ENCODE assay signal across 19 cellular contexts in genomic region chr5:172156541-172156994, GRCh38. TPM values are rescaled to one million over a fixed set of nuclear protein-coding genes. Genes with fewer than 3 reads are reported as not detected.
DNase-seq lines count a peak whose midpoint lies in the region; ATAC-seq and TF ChIP-seq lines count a peak whose summit lies in the region.
"Had no signal": no experiment of that assay in that cellular context is flagged by ENCODE, and none has a peak within 500 bp of the region (broad histone marks: within the 10 kb centered on the region; RNA-seq: fewer than 3 reads in every experiment).

No MANE protein-coding gene starts in this region.

- CTCF ChIA-PET in activated CD8-positive, alpha-beta T cell treated with anti-CD3 and anti-CD28 coated beads for 36 hours (lab: Charles Lee), result no interaction called here
- CTCF ChIA-PET in activated CD8-positive, alpha-beta T cell treated with anti-CD3 and anti-CD28 coated beads, Interleukin-2, amount 10 ng/mL, durations not matched to agents 7 days and 5 days (lab: Charles Lee), result interaction anchor here (1.4 to 1.5 kb wide), 2 partner anchors 32 to 245 kb away, joined by 5 to 8 read pairs; partner anchors contain the start of gene STK10

- WGBS in right cardiac atrium, result 62% methylated on average over 13 of the region's 13 CpGs

- H3K4me3 Mint-ChIP-seq in activated CD8-positive, alpha-beta T cell treated with anti-CD3 and anti-CD28 coated beads for 36 hours, result no peak overlapping the region
- H3K4me3 Mint-ChIP-seq in activated CD8-positive, alpha-beta T cell treated with anti-CD3 and anti-CD28 coated beads, Interleukin-2, amount 10 ng/mL, durations not matched to agents 7 days and 5 days, result no peak overlapping the region
- H3K4me3 Mint-ChIP-seq in activated T-helper 2 cell treated with anti-CD3 and anti-CD28 coated beads, Interferon-gamma antibody, Interleukin-2, Interleukin-4, amounts not matched to agents 10 μg/mL and 5 μg/mL and 100 μg/mL, durations not matched to agents 14 hours and 24 hours and 36 hours (ENCODE audit: low read depth), result no peak overlapping the region
- no peak overlapping the region for H3K4me3 Mint-ChIP-seq in stimulated activated memory B cell treated with anti-CD40 and anti-IgM and Interleukin-4, amounts not matched to agents 10 μg/mL and 1 μg/mL and 100 μg/mL, for 72 hours
- H3K4me3 Mint-ChIP-seq: dendritic cell treated with granulocyte-macrophage colony-stimulating factor and Interleukin-4, amounts not matched to agents 40 ng/mL and 50 ng/mL, for 4 days; type B pancreatic cell had no signal

- ATAC-seq in activated CD8-positive, alpha-beta T cell treated with anti-CD3 and anti-CD28 coated beads for 36 hours, result no peak
- ATAC-seq in activated CD8-positive, alpha-beta T cell treated with anti-CD3 and anti-CD28 coated beads, Interleukin-2, amount 10 ng/mL, durations not matched to agents 7 days and 5 days, result no peak
- ATAC-seq in right cardiac atrium, result peak; percentile 72 to 90
- ATAC-seq in stimulated activated memory B cell treated with anti-CD40 and anti-IgM and Interleukin-4, amounts not matched to agents 10 μg/mL and 1 μg/mL and 100 μg/mL, for 72 hours, result no peak
- ATAC-seq in HG02642 (IDR thresholded peaks at IDR 0.05; ENCODE audit: poor library complexity, unreplicated experiment), result no peak
- ATAC-seq in GM19328 (IDR thresholded peaks at IDR 0.05; ENCODE audit: unreplicated experiment), result no peak

- H3K36me3 Mint-ChIP-seq in activated CD8-positive, alpha-beta T cell treated with anti-CD3 and anti-CD28 coated beads for 36 hours (ENCODE audit: low read depth), result peaks cover 66% of the 10 kb centered on the region
- peaks cover 76% of the 10 kb centered on the region for H3K36me3 Mint-ChIP-seq in activated CD8-positive, alpha-beta T cell treated with anti-CD3 and anti-CD28 coated beads, Interleukin-2, amount 10 ng/mL, durations not matched to agents 7 days and 5 days (ENCODE audit: low read depth)
- H3K36me3 Mint-ChIP-seq in activated T-helper 2 cell treated with anti-CD3 and anti-CD28 coated beads, Interferon-gamma antibody, Interleukin-2, Interleukin-4, amounts not matched to agents 10 μg/mL and 5 μg/mL and 100 μg/mL, durations not matched to agents 14 hours and 24 hours and 36 hours (ENCODE audit: low read depth), result peaks cover 73% of the 10 kb centered on the region
- H3K36me3 Mint-ChIP-seq in stimulated activated memory B cell treated with anti-CD40 and anti-IgM and Interleukin-4, amounts not matched to agents 10 μg/mL and 1 μg/mL and 100 μg/mL, for 72 hours, result peaks cover 65% of the 10 kb centered on the region

- no peaks in the 10 kb centered on the region for H3K27me3 ChIP-seq in right cardiac atrium (ENCODE audit: control insufficient read depth, insufficient read depth)

- no peak overlapping the region for H3K4me3 ChIP-seq in right cardiac atrium (ENCODE audit: low read length)
- H3K4me3 ChIP-seq: skin epidermis had no signal

- H3K9me3 ChIP-seq in right cardiac atrium (ENCODE audit: control insufficient read depth, low read length), result no peaks in the 10 kb centered on the region

- no peak for TF ChIP-seq CTCF in activated CD8-positive, alpha-beta T cell treated with anti-CD3 and anti-CD28 coated beads for 36 hours (IDR thresholded peaks at IDR 0.05)

- no peaks in the 10 kb centered on the region for H3K9me3 Mint-ChIP-seq in activated CD8-positive, alpha-beta T cell treated with anti-CD3 and anti-CD28 coated beads for 36 hours
- H3K9me3 Mint-ChIP-seq in activated CD8-positive, alpha-beta T cell treated with anti-CD3 and anti-CD28 coated beads, Interleukin-2, amount 10 ng/mL, durations not matched to agents 7 days and 5 days (ENCODE audit: insufficient read depth), result no peaks in the 10 kb centered on the region
- H3K9me3 Mint-ChIP-seq in activated T-helper 2 cell treated with anti-CD3 and anti-CD28 coated beads, Interferon-gamma antibody, Interleukin-2, Interleukin-4, amounts not matched to agents 10 μg/mL and 5 μg/mL and 100 μg/mL, durations not matched to agents 14 hours and 24 hours and 36 hours, result no peaks in the 10 kb centered on the region
- no peaks in the 10 kb centered on the region for H3K9me3 Mint-ChIP-seq in stimulated activated memory B cell treated with anti-CD40 and anti-IgM and Interleukin-4, amounts not matched to agents 10 μg/mL and 1 μg/mL and 100 μg/mL, for 72 hours
- H3K9me3 Mint-ChIP-seq: dendritic cell treated with granulocyte-macrophage colony-stimulating factor and Interleukin-4, amounts not matched to agents 40 ng/mL and 50 ng/mL, for 4 days; type B pancreatic cell had no signal

- DNase-seq in activated CD8-positive, alpha-beta T cell treated with anti-CD3 and anti-CD28 coated beads for 36 hours, result no peak
- DNase-seq in activated CD8-positive, alpha-beta T cell treated with anti-CD3 and anti-CD28 coated beads, Interleukin-2, amount 10 ng/mL, durations not matched to agents 7 days and 5 days, result no peak
- DNase-seq in activated T-helper 2 cell treated with anti-CD3 and anti-CD28 coated beads, Interferon-gamma antibody, Interleukin-2, Interleukin-4, amounts not matched to agents 10 μg/mL and 5 μg/mL and 100 μg/mL, durations not matched to agents 14 hours and 24 hours and 36 hours (ENCODE audit: low spot score), result no peak
- peak; percentile 77 to 88 (median 84) for DNase-seq in right cardiac atrium
- no peak for DNase-seq in stimulated activated CD4-positive, alpha-beta T cell treated with anti-CD3 and anti-CD28 coated beads, Interleukin-2, amount 100 ng/mL, for 24 hours
- DNase-seq: activated CD4-positive, alpha-beta T cell treated with anti-CD3 and anti-CD28 coated beads for 4 hours; amniotic stem cell; foreskin melanocyte; GOT3; islet precursor cell; NCI-H2171 treated with DMSO at 0.1 percent for 48 hours had no signal

- POLR2A ChIA-PET in activated CD8-positive, alpha-beta T cell treated with anti-CD3 and anti-CD28 coated beads for 36 hours (lab: Charles Lee), result interaction anchor here (0.7 to 1.4 kb wide), 3 partner anchors 9 to 19 kb away, joined by 3 to 5 read pairs (median 3); no protein-coding TSS in a partner anchor
- POLR2A ChIA-PET in activated CD8-positive, alpha-beta T cell treated with anti-CD3 and anti-CD28 coated beads, Interleukin-2, amount 10 ng/mL, durations not matched to agents 7 days and 5 days (lab: Charles Lee), result interaction anchor here (1.0 to 3.4 kb wide), 4 partner anchors 10 to 23 kb away, joined by 3 to 21 read pairs (median 4); no protein-coding TSS in a partner anchor

- no peaks in the 10 kb centered on the region for H3K4me1 ChIP-seq in right cardiac atrium (ENCODE audit: control insufficient read depth, insufficient read depth, low read length)

- H3K27me3 Mint-ChIP-seq in activated CD8-positive, alpha-beta T cell treated with anti-CD3 and anti-CD28 coated beads for 36 hours, result no peaks in the 10 kb centered on the region
- no peaks in the 10 kb centered on the region for H3K27me3 Mint-ChIP-seq in activated CD8-positive, alpha-beta T cell treated with anti-CD3 and anti-CD28 coated beads, Interleukin-2, amount 10 ng/mL, durations not matched to agents 7 days and 5 days (ENCODE audit: low read depth)
- no peaks in the 10 kb centered on the region for H3K27me3 Mint-ChIP-seq in activated T-helper 2 cell treated with anti-CD3 and anti-CD28 coated beads, Interferon-gamma antibody, Interleukin-2, Interleukin-4, amounts not matched to agents 10 μg/mL and 5 μg/mL and 100 μg/mL, durations not matched to agents 14 hours and 24 hours and 36 hours (ENCODE audit: low read depth)
- H3K27me3 Mint-ChIP-seq in stimulated activated memory B cell treated with anti-CD40 and anti-IgM and Interleukin-4, amounts not matched to agents 10 μg/mL and 1 μg/mL and 100 μg/mL, for 72 hours, result no peaks in the 10 kb centered on the region
- H3K27me3 Mint-ChIP-seq: dendritic cell treated with granulocyte-macrophage colony-stimulating factor and Interleukin-4, amounts not matched to agents 40 ng/mL and 50 ng/mL, for 4 days; type B pancreatic cell had no signal

- intact Hi-C loops in activated CD8-positive, alpha-beta T cell treated with anti-CD3 and anti-CD28 coated beads for 36 hours (cut with micrococcal nuclease), result no loop called here
- intact Hi-C loops in activated T-helper 2 cell treated with anti-CD3 and anti-CD28 coated beads, Interferon-gamma antibody, Interleukin-2, Interleukin-4, amounts not matched to agents 10 μg/mL and 5 μg/mL and 100 μg/mL, durations not matched to agents 14 hours and 24 hours and 36 hours (cut with micrococcal nuclease), result no loop called here
- intact Hi-C loops in right cardiac atrium (cut with DNase I), result no loop called here

- peak overlapping the region; percentile 21 for H3K27ac Mint-ChIP-seq in activated CD8-positive, alpha-beta T cell treated with anti-CD3 and anti-CD28 coated beads for 36 hours
- no peak overlapping the region for H3K27ac Mint-ChIP-seq in activated CD8-positive, alpha-beta T cell treated with anti-CD3 and anti-CD28 coated beads, Interleukin-2, amount 10 ng/mL, durations not matched to agents 7 days and 5 days
- H3K27ac Mint-ChIP-seq in activated T-helper 2 cell treated with anti-CD3 and anti-CD28 coated beads, Interferon-gamma antibody, Interleukin-2, Interleukin-4, amounts not matched to agents 10 μg/mL and 5 μg/mL and 100 μg/mL, durations not matched to agents 14 hours and 24 hours and 36 hours, result peak overlapping the region; percentile 39
- H3K27ac Mint-ChIP-seq in stimulated activated memory B cell treated with anti-CD40 and anti-IgM and Interleukin-4, amounts not matched to agents 10 μg/mL and 1 μg/mL and 100 μg/mL, for 72 hours, result peak overlapping the region; percentile 65
- H3K27ac Mint-ChIP-seq: dendritic cell treated with granulocyte-macrophage colony-stimulating factor and Interleukin-4, amounts not matched to agents 40 ng/mL and 50 ng/mL, for 4 days; type B pancreatic cell had no signal

- peaks cover 68% of the 10 kb centered on the region for H3K4me1 Mint-ChIP-seq in activated CD8-positive, alpha-beta T cell treated with anti-CD3 and anti-CD28 coated beads for 36 hours (ENCODE audit: low read depth)
- peaks cover 63% of the 10 kb centered on the region for H3K4me1 Mint-ChIP-seq in activated CD8-positive, alpha-beta T cell treated with anti-CD3 and anti-CD28 coated beads, Interleukin-2, amount 10 ng/mL, durations not matched to agents 7 days and 5 days (ENCODE audit: low read depth)
- peaks cover 43% of the 10 kb centered on the region for H3K4me1 Mint-ChIP-seq in activated T-helper 2 cell treated with anti-CD3 and anti-CD28 coated beads, Interferon-gamma antibody, Interleukin-2, Interleukin-4, amounts not matched to agents 10 μg/mL and 5 μg/mL and 100 μg/mL, durations not matched to agents 14 hours and 24 hours and 36 hours (ENCODE audit: low read depth)
- peaks cover 85% of the 10 kb centered on the region for H3K4me1 Mint-ChIP-seq in stimulated activated memory B cell treated with anti-CD40 and anti-IgM and Interleukin-4, amounts not matched to agents 10 μg/mL and 1 μg/mL and 100 μg/mL, for 72 hours

- no peak overlapping the region for H3K27ac ChIP-seq in right cardiac atrium (ENCODE audit: low read length)

RNA-seq across cellular contexts. Expression of gene STK10, which starts 31.5 kb away (rescaled TPM):
- total RNA-seq in activated CD8-positive, alpha-beta T cell treated with anti-CD3 and anti-CD28 coated beads for 36 hours, result 100 to 1,000 TPM; 142 to 143 TPM
- total RNA-seq in activated CD8-positive, alpha-beta T cell treated with anti-CD3 and anti-CD28 coated beads, Interleukin-2, amount 10 ng/mL, durations not matched to agents 7 days and 5 days, result 100 to 1,000 TPM; 294 to 299 TPM
- 102 and 105 TPM in 2 replicates for total RNA-seq in activated T-helper 2 cell treated with anti-CD3 and anti-CD28 coated beads, Interferon-gamma antibody, Interleukin-2, Interleukin-4, amounts not matched to agents 10 μg/mL and 5 μg/mL and 100 μg/mL, durations not matched to agents 14 hours and 24 hours and 36 hours
- 10 to 100 TPM; 10.1 to 15.7 (median 11.3) TPM for total RNA-seq in right cardiac atrium
- polyA plus RNA-seq in right cardiac atrium, result 6.1 TPM

RNA-seq across cellular contexts. Expression of gene EFCAB9, which starts 37.4 kb away (rescaled TPM):
- total RNA-seq in activated CD8-positive, alpha-beta T cell treated with anti-CD3 and anti-CD28 coated beads for 36 hours, result not detected
- not detected for total RNA-seq in activated CD8-positive, alpha-beta T cell treated with anti-CD3 and anti-CD28 coated beads, Interleukin-2, amount 10 ng/mL, durations not matched to agents 7 days and 5 days
- not detected in 2 replicates for total RNA-seq in activated T-helper 2 cell treated with anti-CD3 and anti-CD28 coated beads, Interferon-gamma antibody, Interleukin-2, Interleukin-4, amounts not matched to agents 10 μg/mL and 5 μg/mL and 100 μg/mL, durations not matched to agents 14 hours and 24 hours and 36 hours
- not detected for total RNA-seq in right cardiac atrium
- not detected for polyA plus RNA-seq in right cardiac atrium
- total RNA-seq: Daoy, M059J had no signal

Comparison
In these comparisons a context has a peak if more than half of its experiments do, and no peak if none do; other contexts are left out.
1. ATAC-seq: peak in right cardiac atrium (2 of 2); none in activated CD8-positive, alpha-beta T cell treated with anti-CD3 and anti-CD28 coated beads for 36 hours (single experiment), activated CD8-positive, alpha-beta T cell treated with anti-CD3 and anti-CD28 coated beads, Interleukin-2, amount 10 ng/mL, durations not matched to agents 7 days and 5 days (single experiment), stimulated activated memory B cell treated with anti-CD40 and anti-IgM and Interleukin-4, amounts not matched to agents 10 μg/mL and 1 μg/mL and 100 μg/mL, for 72 hours (single experiment), HG02642 (single experiment) and GM19328 (single experiment).
2. DNase-seq: peak in right cardiac atrium (3 of 3); none in activated CD8-positive, alpha-beta T cell treated with anti-CD3 and anti-CD28 coated beads for 36 hours (single experiment), activated CD8-positive, alpha-beta T cell treated with anti-CD3 and anti-CD28 coated beads, Interleukin-2, amount 10 ng/mL, durations not matched to agents 7 days and 5 days (single experiment), activated T-helper 2 cell treated with anti-CD3 and anti-CD28 coated beads, Interferon-gamma antibody, Interleukin-2, Interleukin-4, amounts not matched to agents 10 μg/mL and 5 μg/mL and 100 μg/mL, durations not matched to agents 14 hours and 24 hours and 36 hours (single experiment) and stimulated activated CD4-positive, alpha-beta T cell treated with anti-CD3 and anti-CD28 coated beads, Interleukin-2, amount 100 ng/mL, for 24 hours (0 of 2).